Comparison of ENCODE assay signal across 33 cellular contexts in the genomic region with DNA sequence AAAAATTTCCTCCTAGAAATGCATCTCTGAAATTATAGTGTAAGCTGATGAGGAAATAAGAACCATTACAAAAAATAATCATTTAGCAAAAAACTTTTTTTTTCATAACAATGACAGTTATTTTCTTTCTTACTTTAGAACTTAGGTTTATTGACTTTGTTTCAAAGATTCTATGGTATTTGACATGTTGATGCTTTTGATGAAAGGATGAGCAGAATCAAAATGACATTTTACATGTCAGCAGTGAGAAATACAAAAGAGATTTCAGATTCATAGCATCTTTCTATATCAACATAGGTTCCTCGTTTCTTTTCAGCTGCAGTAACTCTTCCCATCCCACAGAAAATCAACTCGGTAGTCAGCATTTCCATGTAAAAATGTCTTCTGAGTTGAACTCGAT.
"Had no signal": no experiment of that assay in that cellular context is flagged by ENCODE, and none has a peak within 500 bp of the region (broad histone marks: within the 10 kb centered on the region; RNA-seq: fewer than 3 reads in every experiment).

No MANE protein-coding gene starts in this region.

- H3K27ac ChIP-seq: KMS-11 had no signal

- H3K27me3 ChIP-seq: MG63 had no signal

- H3K4me3 ChIP-seq: MG63 had no signal

- H3K4me2 ChIP-seq: KMS-11 had no signal

- DNase-seq: Karpas-422, Kasumi-1, KG1, MG63, MM.1S, MV-4-11, NCI-H1048, NCI-H1092, NCI-H1105, NCI-H1105 treated with DMSO at 0.1 percent for 48 hours, NCI-H1417, NCI-H1417 treated with DMSO at 0.1 percent for 48 hours, NCI-H1436, NCI-H1436 treated with DMSO at 0.1 percent for 48 hours, NCI-H146, NCI-H1694, NCI-H1694 treated with DMSO at 0.1 percent for 48 hours, NCI-H187, NCI-H187 treated with DMSO at 0.1 percent for 48 hours, NCI-H1930, NCI-H2029, NCI-H2029 treated with DMSO at 0.1 percent for 48 hours, NCI-H2081, NCI-H2081 treated with DMSO at 0.1 percent for 48 hours, NCI-H2107, NCI-H2171, NCI-H2227 treated with DMSO at 0.1 percent for 48 hours, NCI-H226, NCI-H345, NCI-H446, NCI-H446 treated with DMSO at 0.1 percent for 48 hours, NCI-H510A had no signal

- H3K9me3 ChIP-seq: MG63 had no signal

- H3K9ac ChIP-seq: KMS-11 had no signal

- H3K36me3 ChIP-seq: MG63 had no signal
